In genomic region chr4:31545330-31545729, GRCh38 we compare ENCODE assay signal across 18 cellular contexts.
"Had no signal": no experiment of that assay in that cellular context is flagged by ENCODE, and none has a peak within 500 bp of the region (broad histone marks: within the 10 kb centered on the region; RNA-seq: fewer than 3 reads in every experiment).

No MANE protein-coding gene starts in this region.

- H3K36me3 Mint-ChIP-seq: immature natural killer cell; naive thymus-derived CD8-positive, alpha-beta T cell had no signal

- H3K27me3 ChIP-seq: esophagus muscularis mucosa, gastrocnemius medialis, stomach, transverse colon had no signal

- H3K27ac Mint-ChIP-seq: immature natural killer cell; naive thymus-derived CD8-positive, alpha-beta T cell had no signal

- H3K27me3 Mint-ChIP-seq: naive thymus-derived CD8-positive, alpha-beta T cell had no signal

- H3K9me3 Mint-ChIP-seq: neural crest cell had no signal

- H3K27ac ChIP-seq: epithelial cell of prostate, esophagus muscularis mucosa, gastrocnemius medialis, stomach, thoracic aorta, transverse colon had no signal

- H3K9me3 ChIP-seq: esophagus muscularis mucosa, gastrocnemius medialis, stomach, thoracic aorta, transverse colon had no signal

- H3K4me1 Mint-ChIP-seq: immature natural killer cell; naive thymus-derived CD8-positive, alpha-beta T cell; neural crest cell had no signal

- H3K36me3 ChIP-seq: esophagus muscularis mucosa, gastrocnemius medialis, stomach, thoracic aorta, transverse colon had no signal

- H3K4me3 Mint-ChIP-seq: immature natural killer cell; naive thymus-derived CD8-positive, alpha-beta T cell; neural crest cell had no signal

- DNase-seq: effector memory CD4-positive, alpha-beta T cell; gastrocnemius medialis; immature natural killer cell; kidney; left cardiac atrium; mesendoderm; naive thymus-derived CD8-positive, alpha-beta T cell; posterior cingulate gyrus; small intestine; stimulated activated CD4-positive, alpha-beta T cell treated with anti-CD3 and anti-CD28 coated beads, Interleukin-12 subunit alpha, Interleukin-12 subunit beta, amount 100 ng/mL, for 4 hours; stimulated activated naive CD4-positive, alpha-beta T cell; stomach; substantia nigra; transverse colon had no signal

- H3K4me1 ChIP-seq: esophagus muscularis mucosa, gastrocnemius medialis, stomach, transverse colon had no signal

- H3K4me3 ChIP-seq: esophagus muscularis mucosa, gastrocnemius medialis, stomach, thoracic aorta, transverse colon had no signal

- ATAC-seq: gastrocnemius medialis; naive thymus-derived CD8-positive, alpha-beta T cell had no signal
